Comparison of ENCODE assay signal across 8 cellular contexts in genomic region chr7:44607141-44608068, GRCh38. TPM values are rescaled to one million over a fixed set of nuclear protein-coding genes. Genes with fewer than 3 reads are reported as not detected.
DNase-seq lines count a peak whose midpoint lies in the region; ATAC-seq, FAIRE-seq and TF ChIP-seq lines count a peak whose summit lies in the region.

No MANE protein-coding gene starts in this region.

- peak overlapping the region; percentile 92 to 94 for H3K4me2 ChIP-seq in H1 (ENCODE audit: insufficient read depth in 1 of 2, low read depth in 2 of 2, low read length in 2 of 2)

- no peak overlapping the region for H3K23ac ChIP-seq in H1 (ENCODE audit: insufficient read length)

- H3K9me3 ChIP-seq in CD8-positive, alpha-beta memory T cell (ENCODE audit: low read length): no peaks in the 10 kb centered on the region
- H3K9me3 ChIP-seq in H1 (ENCODE audit: insufficient read depth in 2 of 2, low read depth in 1 of 2, low read length in 1 of 2) (no peaks in the 10 kb centered on the region), neutrophil (no peaks in the 10 kb centered on the region)

- peak overlapping the region; percentile 98 for H4K8ac ChIP-seq in H1 (ENCODE audit: extremely low read depth, insufficient read depth, low read length)

- CTCF ChIA-PET in CD8-positive, alpha-beta memory T cell (lab: Charles Lee): interaction anchor here (0.9 to 4.0 kb wide), 10 partner anchors 17 to 240 kb away, joined by 3 to 26 read pairs (median 4); partner anchors contain the start of genes H2AZ2 and TMED4
- CTCF ChIA-PET in H1 (lab: Charles Lee; ENCODE audit: partially characterized antibody): no interaction called here

- H2BK20ac ChIP-seq in H1 (ENCODE audit: low read length): 0 out of 2 replicates have a peak overlapping the region, but pooled peaks have one; percentile 43

- H3K36me3 Mint-ChIP-seq in CD8-positive, alpha-beta memory T cell: peaks cover 0 to 22% (median 3%) of the 10 kb centered on the region in 3 donors

- H3K27me3 Mint-ChIP-seq in CD8-positive, alpha-beta memory T cell: peaks cover 0 to 5% of the 10 kb centered on the region in 2 donors

- H3K18ac ChIP-seq in H1 (ENCODE audit: extremely low read depth, low read length): peak overlapping the region; percentile 89; the same call in 1 of the 2 replicates

- H3K9me3 Mint-ChIP-seq in CD8-positive, alpha-beta memory T cell: no peaks in the 10 kb centered on the region

- no peaks in the 10 kb centered on the region; the same call in 1 of the 2 replicates for H3K79me1 ChIP-seq in H1 (ENCODE audit: low read depth, low read length)

- peak overlapping the region; percentile 84 for H3K56ac ChIP-seq in H1 (replicated peaks; ENCODE audit: insufficient read length, low read depth, low read length)

- TF ChIP-seq EP300 in H1 (IDR thresholded peaks at IDR 0.05; ENCODE audit: borderline replicate concordance in 1 of 2, low read depth in 2 of 2, low read length in 2 of 2): no peak

- TF ChIP-seq RAD21 in H1 (IDR thresholded peaks at IDR 0.05 in 1 of 2, conservative IDR thresholded peaks at IDR 0.05 in 1 of 2; ENCODE audit: low read depth in 2 of 2, low read length in 2 of 2): no peak

- TF ChIP-seq POLR2A in H1 (IDR thresholded peaks at IDR 0.05; ENCODE audit: control extremely low read depth in 1 of 2, low read depth in 2 of 2, low read length in 2 of 2): no peak

- H3K4ac ChIP-seq in H1 (replicated peaks; ENCODE audit: insufficient read length, low read depth, low read length): peak overlapping the region; percentile 17

- 51% methylated on average over 35 of the region's 35 CpGs; no CpG with 5 or more reads in 1 of the 2 experiments for WGBS in H1 (ENCODE audit: extremely low coverage in 1 of 2, insufficient coverage in 1 of 2, insufficient read length in 1 of 2, insufficient replicate concordance in 2 of 2, low coverage in 1 of 2, low lambda C conversion rate in 2 of 2, missing lambda C conversion rate in 1 of 2), 2 experiments

- H2AK5ac ChIP-seq in H1 (ENCODE audit: low read depth, low read length): peak overlapping the region; percentile 99

- peak in 1 of 5 donors; percentile 10 for DNase-seq in CD8-positive, alpha-beta memory T cell
- DNase-seq in NCI-H69 (lab: John Stamatoyannopoulos, UW) (peak; percentile 58), H1 (ENCODE audit: low read depth in 1 of 2, low spot score in 2 of 2) (no peak)
- no peak for DNase-seq in stimulated activated CD4-positive, alpha-beta T cell treated with anti-CD3 and anti-CD28 coated beads, Interleukin-12 subunit alpha, Interleukin-12 subunit beta, amount 100 ng/mL, for 4 hours

- no peak for TF ChIP-seq CTCF in H1 (IDR thresholded peaks at IDR 0.05; ENCODE audit: control extremely low read depth in 1 of 3, insufficient read depth in 1 of 3, low read depth in 1 of 3, low read length in 3 of 3)
- TF ChIP-seq CTCF in neutrophil (IDR thresholded peaks at IDR 0.05): no peak

- POLR2A ChIA-PET in CD8-positive, alpha-beta memory T cell (lab: Charles Lee): interaction anchor here (0.9 to 4.3 kb wide), 20 partner anchors 10 to 446 kb away, joined by 3 to 126 read pairs (median 4); partner anchors contain the start of genes DDX56, H2AZ2, PURB and TMED4
- POLR2A ChIA-PET in H1 (lab: Charles Lee; ENCODE audit: partially characterized antibody): interaction anchor here (0.8 to 3.2 kb wide), 20 partner anchors 8 to 241 kb away, joined by 3 to 18 read pairs (median 4); partner anchors contain the start of genes DDX56, H2AZ2, PPIA and TMED4

- peak overlapping the region; percentile 93 to 99 (median 97) for H3K4me3 Mint-ChIP-seq in CD8-positive, alpha-beta memory T cell

- H3K23me2 ChIP-seq in H1 (ENCODE audit: low read depth, low read length): peaks cover 7% of the 10 kb centered on the region

- peaks cover 45 to 63% (median 53%) of the 10 kb centered on the region in 3 donors for H3K4me1 Mint-ChIP-seq in CD8-positive, alpha-beta memory T cell

- H3K79me2 ChIP-seq in H1 (ENCODE audit: control insufficient read depth in 1 of 2, insufficient read depth in 2 of 2, low read length in 2 of 2): peaks cover 6 to 50% of the 10 kb centered on the region in 2 experiments

- H3K4me1 ChIP-seq in CD8-positive, alpha-beta memory T cell (ENCODE audit: insufficient read depth, low read length): peaks cover 23% of the 10 kb centered on the region
- H3K4me1 ChIP-seq in H1 (replicated peaks in 1 of 4; ENCODE audit: control insufficient read depth in 3 of 4, insufficient read depth in 4 of 4, low read length in 3 of 4) (peaks cover 0 to 7% (median 1%) of the 10 kb centered on the region in 4 experiments; a peak in 2 of 7 replicates), neutrophil (ENCODE audit: control insufficient read depth in 1 of 2, insufficient read depth in 1 of 2, low read depth in 1 of 2, low read length in 1 of 2) (peaks cover 55 to 57% of the 10 kb centered on the region in 2 experiments)

- H2AFZ ChIP-seq in H1 (ENCODE audit: low read length): no peak overlapping the region

- H4K91ac ChIP-seq in H1 (replicated peaks; ENCODE audit: insufficient read length, low read length): peak overlapping the region; percentile 36

- H3K27me3 ChIP-seq in CD8-positive, alpha-beta memory T cell (ENCODE audit: insufficient read depth, low read length, poor library complexity, severe bottlenecking): no peaks in the 10 kb centered on the region
- no peaks in the 10 kb centered on the region for H3K27me3 ChIP-seq in H1 (replicated peaks in 1 of 4; ENCODE audit: control insufficient read depth in 3 of 4, extremely low read depth in 1 of 4, insufficient read depth in 3 of 4, low read length in 3 of 4)
- H3K27me3 ChIP-seq in neutrophil: no peaks in the 10 kb centered on the region

- no peak for FAIRE-seq in H1 (lab: Jason Lieb, UNC)

- H2BK120ac ChIP-seq in H1 (replicated peaks; ENCODE audit: low read depth, low read length): peak overlapping the region; percentile 58

- H3K9ac ChIP-seq in H1 (replicated peaks in 1 of 4; ENCODE audit: extremely low read depth in 1 of 4, low read depth in 3 of 4, low read length in 3 of 4): peak overlapping the region; percentile 69 to 97 (median 90)

- H3K27ac ChIP-seq in CD8-positive, alpha-beta memory T cell (ENCODE audit: low read depth, low read length): peak overlapping the region; percentile 97
- peak overlapping the region; percentile 89 for H3K27ac ChIP-seq in H1 (ENCODE audit: low read depth, low read length)
- peak overlapping the region; percentile 97 for H3K27ac ChIP-seq in neutrophil

- H2BK15ac ChIP-seq in H1 (ENCODE audit: low read length): peak overlapping the region; percentile 100

- peak overlapping the region; percentile 96 to 100 (median 99) for H3K27ac Mint-ChIP-seq in CD8-positive, alpha-beta memory T cell

- ATAC-seq in GM18498 (IDR thresholded peaks at IDR 0.05; ENCODE audit: unreplicated experiment) (no peak), GM19467 (IDR thresholded peaks at IDR 0.05; ENCODE audit: unreplicated experiment) (no peak), HG02588 (IDR thresholded peaks at IDR 0.05; ENCODE audit: unreplicated experiment) (no peak)

- peak overlapping the region; percentile 44 for H3K14ac ChIP-seq in H1 (ENCODE audit: insufficient read length)

- H4K20me1 ChIP-seq in H1 (replicated peaks in 1 of 2; ENCODE audit: control insufficient read depth in 1 of 2, insufficient read depth in 2 of 2, low read length in 2 of 2): peaks cover 0 to 6% of the 10 kb centered on the region in 2 experiments

- peak overlapping the region; percentile 95 for H2BK5ac ChIP-seq in H1 (ENCODE audit: low read depth, low read length)

- peak overlapping the region; percentile 79 for H4K5ac ChIP-seq in H1 (ENCODE audit: insufficient read length, low read depth, low read length)

- H3K36me3 ChIP-seq in CD8-positive, alpha-beta memory T cell (ENCODE audit: insufficient read depth, low read length): no peaks in the 10 kb centered on the region
- no peaks in the 10 kb centered on the region for H3K36me3 ChIP-seq in H1 (ENCODE audit: control insufficient read depth in 2 of 4, insufficient read depth in 4 of 4, low read length in 3 of 4)
- H3K36me3 ChIP-seq in neutrophil: no peaks in the 10 kb centered on the region

- H3K4me3 ChIP-seq in CD8-positive, alpha-beta memory T cell (ENCODE audit: low read length): peak overlapping the region; percentile 72
- peak overlapping the region; percentile 71 to 92 (median 77) for H3K4me3 ChIP-seq in H1 (ENCODE audit: extremely low read depth in 1 of 4, insufficient read depth in 2 of 4, low read depth in 3 of 4, low read length in 4 of 4)
- H3K4me3 ChIP-seq in neutrophil (ENCODE audit: low read depth in 1 of 2, low read length in 1 of 2): peak overlapping the region; percentile 77 to 97

- peak overlapping the region; percentile 81 for H2BK12ac ChIP-seq in H1 (ENCODE audit: low read depth, low read length)

RNA-seq across cellular contexts. Expression of gene OGDH, which starts 1.0 kb away (rescaled TPM):
- total RNA-seq in CD8-positive, alpha-beta memory T cell: 10 to 100 TPM; 92.8 to 93.8 TPM
- polyA plus RNA-seq in CD8-positive, alpha-beta memory T cell: 58.3 TPM
- 89.1 and 91.6 TPM in 2 replicates for total RNA-seq in H1 (2021; fragmentation: NEBNext Ultra II Directional; extraction: Animal tissue kit (Norgen Biotek cat#: 25700))
- polyA plus RNA-seq in H1 (2011; rRNA removed): 71.6 and 108 TPM in 2 replicates
- 60.6 TPM for polyA plus RNA-seq in H1 (2011; cell fraction: cytosol; rRNA removed)
- 125 TPM for polyA plus RNA-seq in H1 (2011; cell fraction: nucleus; rRNA removed)
- polyA plus RNA-seq in H1 (2012, experiment 1 of 2): 47.3 to 67.1 TPM (median 62.3 TPM) in 4 replicates
- polyA plus RNA-seq in H1 (2012, experiment 2 of 2): 58.0 TPM
- polyA plus RNA-seq in H1 (2013, experiment 1 of 2): 38.5 TPM
- 34.1 TPM for polyA plus RNA-seq in H1 (2013, experiment 2 of 2)
- polyA minus RNA-seq in H1 (2011; rRNA and poly(A)+ RNA removed): 126 and 130 TPM in 2 replicates
- polyA minus RNA-seq in H1 (2011; cell fraction: cytosol; rRNA and poly(A)+ RNA removed): 53.8 TPM
- 46.3 TPM for polyA minus RNA-seq in H1 (2011; cell fraction: nucleus; rRNA and poly(A)+ RNA removed)

RNA-seq across cellular contexts. Expression of gene TMED4, which starts 25.4 kb away (rescaled TPM):
- 10 to 100 TPM; 78.8 to 80.5 TPM for total RNA-seq in CD8-positive, alpha-beta memory T cell
- 84.3 TPM for polyA plus RNA-seq in CD8-positive, alpha-beta memory T cell
- total RNA-seq in H1 (2021; fragmentation: NEBNext Ultra II Directional; extraction: Animal tissue kit (Norgen Biotek cat#: 25700)): 41.1 and 44.9 TPM in 2 replicates
- 76.7 and 91.9 TPM in 2 replicates for polyA plus RNA-seq in H1 (2011; rRNA removed)
- polyA plus RNA-seq in H1 (2011; cell fraction: cytosol; rRNA removed): 72.2 TPM
- polyA plus RNA-seq in H1 (2011; cell fraction: nucleus; rRNA removed): 68.9 TPM
- 39.2 to 48.0 TPM (median 42.1 TPM) in 4 replicates for polyA plus RNA-seq in H1 (2012, experiment 1 of 2)
- polyA plus RNA-seq in H1 (2012, experiment 2 of 2): 39.9 TPM
- polyA plus RNA-seq in H1 (2013, experiment 1 of 2): 40.7 TPM
- 46.2 TPM for polyA plus RNA-seq in H1 (2013, experiment 2 of 2)
- 38.6 and 54.2 TPM in 2 replicates for polyA minus RNA-seq in H1 (2011; rRNA and poly(A)+ RNA removed)
- polyA minus RNA-seq in H1 (2011; cell fraction: cytosol; rRNA and poly(A)+ RNA removed): 47.6 TPM
- polyA minus RNA-seq in H1 (2011; cell fraction: nucleus; rRNA and poly(A)+ RNA removed): 39.0 TPM

RNA-seq across cellular contexts. Expression of gene DDX56, which starts 33.7 kb away (rescaled TPM):
- 100 to 1,000 TPM; 148 to 158 TPM for total RNA-seq in CD8-positive, alpha-beta memory T cell
- 36.0 TPM for polyA plus RNA-seq in CD8-positive, alpha-beta memory T cell
- total RNA-seq in H1 (2021; fragmentation: NEBNext Ultra II Directional; extraction: Animal tissue kit (Norgen Biotek cat#: 25700)): 55.4 and 56.9 TPM in 2 replicates
- 81.6 and 82.0 TPM in 2 replicates for polyA plus RNA-seq in H1 (2011; rRNA removed)
- polyA plus RNA-seq in H1 (2011; cell fraction: cytosol; rRNA removed): 79.6 TPM
- 179 TPM for polyA plus RNA-seq in H1 (2011; cell fraction: nucleus; rRNA removed)
- 73.0 to 92.1 TPM (median 90.5 TPM) in 4 replicates for polyA plus RNA-seq in H1 (2012, experiment 1 of 2)
- 88.4 TPM for polyA plus RNA-seq in H1 (2012, experiment 2 of 2)
- polyA plus RNA-seq in H1 (2013, experiment 1 of 2): 59.0 TPM
- polyA plus RNA-seq in H1 (2013, experiment 2 of 2): 54.2 TPM
- 82.6 and 86.4 TPM in 2 replicates for polyA minus RNA-seq in H1 (2011; rRNA and poly(A)+ RNA removed)
- 34.8 TPM for polyA minus RNA-seq in H1 (2011; cell fraction: cytosol; rRNA and poly(A)+ RNA removed)
- 64.0 TPM for polyA minus RNA-seq in H1 (2011; cell fraction: nucleus; rRNA and poly(A)+ RNA removed)
